In the genomic region with DNA sequence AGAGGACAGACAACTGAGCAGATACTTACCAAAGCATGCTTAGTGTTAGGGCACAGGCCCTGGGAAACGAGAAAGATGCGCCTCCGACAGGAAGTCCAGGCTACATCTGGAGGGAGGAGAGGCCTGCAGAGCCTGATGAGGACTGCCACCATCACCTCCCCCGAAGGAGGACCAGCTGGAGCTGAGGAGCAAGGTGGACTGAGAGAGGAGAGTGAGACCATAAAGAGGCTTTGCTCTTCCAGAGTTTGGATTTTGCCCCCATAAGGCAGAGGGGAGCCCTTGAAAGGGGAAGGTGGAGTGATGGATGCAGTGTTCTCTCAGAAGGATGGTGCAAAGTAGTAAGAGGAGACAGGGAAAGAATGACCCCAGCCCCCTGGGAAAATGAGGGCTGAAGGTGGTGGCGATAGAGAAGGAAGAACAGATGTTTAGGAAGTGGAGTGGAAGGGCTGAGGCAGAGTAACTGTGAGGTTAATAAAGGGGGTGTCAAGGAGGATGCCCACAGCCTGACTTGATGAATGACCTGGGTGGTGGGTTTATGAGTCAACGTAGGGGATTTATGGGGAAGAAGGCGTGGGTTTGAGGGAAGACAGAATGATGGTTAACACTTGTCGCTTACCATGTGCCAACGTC, we compare ENCODE assay signal across 8 cellular contexts. TPM values are rescaled to one million over a fixed set of nuclear protein-coding genes. Genes with fewer than 3 reads are reported as not detected.
DNase-seq lines count a peak whose midpoint lies in the region; ATAC-seq and TF ChIP-seq lines count a peak whose summit lies in the region.

No MANE protein-coding gene starts in this region.

- peak overlapping the region; percentile 89 for H2AFZ ChIP-seq in neuronal stem cell (ENCODE audit: low read length)

- no peak overlapping the region for H2BK5ac ChIP-seq in neuronal stem cell (ENCODE audit: low read length)

- WGBS in ectodermal cell, 2 experiments = 69% methylated on average over 9 of the region's 9 CpGs
- no CpG with 5 or more reads among the region's 9 CpGs for WGBS in neuronal stem cell (ENCODE audit: extremely low coverage in 2 of 2, insufficient read length in 2 of 2, insufficient replicate concordance in 1 of 2), 2 donors

- H3K79me1 ChIP-seq in neuronal stem cell (ENCODE audit: low read depth, low read length) = peaks cover 3% of the 10 kb centered on the region

- H2BK12ac ChIP-seq in neuronal stem cell (ENCODE audit: low read length) = no peak overlapping the region

- peak overlapping the region; percentile 93 for H3K4me3 ChIP-seq in ectodermal cell (ENCODE audit: insufficient read depth, low read depth, low read length)
- peak overlapping the region in 1 of 2 donors; percentile 65 for H3K4me3 ChIP-seq in neuronal stem cell (ENCODE audit: low read length in 2 of 2)

- H3K4me2 ChIP-seq in neuronal stem cell (ENCODE audit: insufficient read depth, low read length, poor library complexity, severe bottlenecking) = peak overlapping the region; percentile 85

- no peak for TF ChIP-seq CTCF in 22Rv1 (IDR thresholded peaks at IDR 0.05)

- no peak overlapping the region for H2BK120ac ChIP-seq in neuronal stem cell (ENCODE audit: low read depth, low read length)

- no peak overlapping the region for H3K23ac ChIP-seq in neuronal stem cell (ENCODE audit: low read depth, low read length, poor library complexity)

- H3K18ac ChIP-seq in neuronal stem cell (ENCODE audit: low read length) = peak overlapping the region; percentile 61

- DNase-seq in RKO (ENCODE audit: low spot score) (peak; percentile 43), neuronal stem cell (ENCODE audit: low spot score) (no peak), AG08396 (ENCODE audit: low spot score) (no peak)

- H4K8ac ChIP-seq in neuronal stem cell (ENCODE audit: low read depth, low read length) = no peak overlapping the region

- peaks cover 24% of the 10 kb centered on the region for H3K4me1 ChIP-seq in ES-I3 (ENCODE audit: insufficient read depth, low read length)
- peaks cover 14% of the 10 kb centered on the region for H3K4me1 ChIP-seq in ectodermal cell (ENCODE audit: control insufficient read depth, insufficient read depth, low read length)
- H3K4me1 ChIP-seq in neuronal stem cell (ENCODE audit: control insufficient read depth in 2 of 2, insufficient read depth in 1 of 2, low read depth in 1 of 2, low read length in 2 of 2) = peaks cover 13 to 20% of the 10 kb centered on the region in 2 donors

- H3K9ac ChIP-seq in ES-I3 (ENCODE audit: low read depth, low read length) (peak overlapping the region; percentile 77), neuronal stem cell (ENCODE audit: low read depth, low read length, poor library complexity) (no peak overlapping the region)

- H2BK15ac ChIP-seq in neuronal stem cell (ENCODE audit: low read length) = no peak overlapping the region

- ATAC-seq in GM18907 (IDR thresholded peaks at IDR 0.05; ENCODE audit: unreplicated experiment) (no peak), GM18909 (IDR thresholded peaks at IDR 0.05; ENCODE audit: poor library complexity, unreplicated experiment) (no peak)

- H3K9me3 ChIP-seq in ES-I3 (ENCODE audit: control insufficient read depth, insufficient read depth, low read length) (no peaks in the 10 kb centered on the region), ectodermal cell (ENCODE audit: control insufficient read depth, low read length) (no peaks in the 10 kb centered on the region), neuronal stem cell (replicated peaks in 1 of 2; ENCODE audit: control insufficient read depth in 2 of 2, insufficient read depth in 1 of 2, low read depth in 1 of 2, low read length in 2 of 2) (no peaks in the 10 kb centered on the region)

- no peak overlapping the region for H3K4ac ChIP-seq in neuronal stem cell (ENCODE audit: low read length)

- H4K91ac ChIP-seq in neuronal stem cell (ENCODE audit: low read depth, low read length, poor library complexity) = no peak overlapping the region

- H3K27me3 ChIP-seq in ectodermal cell (ENCODE audit: control insufficient read depth, insufficient read depth, low read length, poor library complexity, severe bottlenecking) = no peaks in the 10 kb centered on the region
- H3K27me3 ChIP-seq in neuronal stem cell (ENCODE audit: control insufficient read depth in 3 of 3, insufficient read depth in 3 of 3, low read depth in 1 of 3, low read length in 3 of 3) = no peaks in the 10 kb centered on the region

- no peak overlapping the region for H3K14ac ChIP-seq in neuronal stem cell (ENCODE audit: low read length)

- no peaks in the 10 kb centered on the region for H3K36me3 ChIP-seq in ES-I3 (ENCODE audit: insufficient read depth, low read length)
- H3K36me3 ChIP-seq in ectodermal cell (ENCODE audit: control insufficient read depth, insufficient read depth, low read length) = no peaks in the 10 kb centered on the region
- H3K36me3 ChIP-seq in neuronal stem cell (replicated peaks in 1 of 2; ENCODE audit: control insufficient read depth in 2 of 2, insufficient read depth in 2 of 2, low read length in 2 of 2) = peaks cover 0 to 15% of the 10 kb centered on the region in 2 donors

- H2AK5ac ChIP-seq in neuronal stem cell (ENCODE audit: low read depth, low read length) = peak overlapping the region; percentile 7

- H3K27ac ChIP-seq in 22Rv1 (peak overlapping the region; percentile 86), ectodermal cell (ENCODE audit: insufficient read depth, low read depth, low read length, poor library complexity, severe bottlenecking) (peak overlapping the region; percentile 99), neuronal stem cell (replicated peaks; ENCODE audit: low read length) (peak overlapping the region; percentile 99)

RNA-seq across cellular contexts. Expression of gene SCAF4, which starts 1.1 kb away (rescaled TPM):
- 66.1 TPM for polyA plus RNA-seq in ectodermal cell (2013, experiment 1 of 4)
- polyA plus RNA-seq in ectodermal cell (2013, experiment 2 of 4) = 71.7 TPM
- polyA plus RNA-seq in ectodermal cell (2013, experiment 3 of 4) = 51.2 TPM
- 61.0 TPM for polyA plus RNA-seq in ectodermal cell (2013, experiment 4 of 4)
- polyA plus RNA-seq in neuronal stem cell (2013, experiment 1 of 2) = 58.8 TPM
- 61.9 TPM for polyA plus RNA-seq in neuronal stem cell (2013, experiment 2 of 2)
